In genomic region chr12:27576667-27577347, GRCh38 we compare ENCODE assay signal across 23 cellular contexts. TPM values are rescaled to one million over a fixed set of nuclear protein-coding genes. Genes with fewer than 3 reads are reported as not detected.
DNase-seq lines count a peak whose midpoint lies in the region; ATAC-seq, FAIRE-seq and TF ChIP-seq lines count a peak whose summit lies in the region.
"Had no signal": no experiment of that assay in that cellular context is flagged by ENCODE, and none has a peak within 500 bp of the region (broad histone marks: within the 10 kb centered on the region; RNA-seq: fewer than 3 reads in every experiment).

No MANE protein-coding gene starts in this region.

- peaks cover 67% of the 10 kb centered on the region for H3K4me1 ChIP-seq in ACC112 (ENCODE audit: control insufficient read depth, insufficient read depth, low read length, unreplicated experiment)
- H3K4me1 ChIP-seq in endodermal cell (ENCODE audit: control insufficient read depth, insufficient read depth, low read length): no peaks in the 10 kb centered on the region
- no peaks in the 10 kb centered on the region for H3K4me1 ChIP-seq in hepatocyte (ENCODE audit: insufficient read depth)
- H3K4me1 ChIP-seq: breast epithelium had no signal

- no peak overlapping the region for H3K9ac ChIP-seq in endodermal cell (ENCODE audit: extremely low read depth, low read length, poor library complexity, severe bottlenecking)

- peak overlapping the region; percentile 15 for H3K27ac Mint-ChIP-seq in endodermal cell
- no peak overlapping the region for H3K27ac Mint-ChIP-seq in T-helper 2 cell treated with Interferon-gamma antibody and Interleukin-4, amounts not matched to agents 5 μg/mL and 100 μg/mL, for 36 hours
- H3K27ac Mint-ChIP-seq: activated naive CD8-positive, alpha-beta T cell treated with anti-CD3 and anti-CD28 coated beads for 36 hours; stimulated activated naive CD8-positive, alpha-beta T cell treated with anti-CD3 and anti-CD28 coated beads, Interleukin-15, Interleukin-2, amounts not matched to agents 100 ng/mL and 50 ng/mL, for 24 hours; type B pancreatic cell had no signal

- H3K27ac ChIP-seq in ACC112 (ENCODE audit: low read depth, low read length) (peak overlapping the region; percentile 99), endodermal cell (ENCODE audit: low read depth, low read length) (no peak overlapping the region), hepatocyte (no peak overlapping the region)
- H3K27ac ChIP-seq: breast epithelium had no signal

- no peak overlapping the region for H3K4me3 Mint-ChIP-seq in endodermal cell
- no peak overlapping the region for H3K4me3 Mint-ChIP-seq in T-helper 2 cell treated with Interferon-gamma antibody and Interleukin-4, amounts not matched to agents 5 μg/mL and 100 μg/mL, for 36 hours
- H3K4me3 Mint-ChIP-seq: activated naive CD8-positive, alpha-beta T cell treated with anti-CD3 and anti-CD28 coated beads for 36 hours; CD14-positive monocyte; stimulated activated naive CD8-positive, alpha-beta T cell treated with anti-CD3 and anti-CD28 coated beads, Interleukin-15, Interleukin-2, amounts not matched to agents 100 ng/mL and 50 ng/mL, for 24 hours; type B pancreatic cell had no signal

- H3K4me3 ChIP-seq in ACC112 (ENCODE audit: low read depth, low read length) (no peak overlapping the region), endodermal cell (ENCODE audit: low read length) (no peak overlapping the region), hepatocyte (no peak overlapping the region)
- H3K4me3 ChIP-seq: breast epithelium, K562 had no signal

- H3K79me2 ChIP-seq in ACC112 (ENCODE audit: control insufficient read depth, insufficient read depth, low read length, unreplicated experiment) (peaks cover 60% of the 10 kb centered on the region), hepatocyte (peaks cover 32% of the 10 kb centered on the region)

- H4K20me1 ChIP-seq in hepatocyte (ENCODE audit: insufficient read depth, poor library complexity, severe bottlenecking): no peaks in the 10 kb centered on the region

- H3K36me3 ChIP-seq in ACC112 (ENCODE audit: insufficient read depth, low read length) (peaks cover 8% of the 10 kb centered on the region; the same call in 1 of the 2 replicates), endodermal cell (ENCODE audit: control insufficient read depth, insufficient read depth, low read length) (peaks cover 17% of the 10 kb centered on the region), hepatocyte (replicated peaks; ENCODE audit: insufficient read depth, low read depth) (no peaks in the 10 kb centered on the region)
- H3K36me3 ChIP-seq: breast epithelium had no signal

- H3K4me1 Mint-ChIP-seq in endodermal cell: peaks cover 45% of the 10 kb centered on the region
- peaks cover 2% of the 10 kb centered on the region for H3K4me1 Mint-ChIP-seq in T-helper 2 cell treated with Interferon-gamma antibody and Interleukin-4, amounts not matched to agents 5 μg/mL and 100 μg/mL, for 36 hours (ENCODE audit: low read depth)

- no peak overlapping the region for H2AFZ ChIP-seq in ACC112 (ENCODE audit: low read length, unreplicated experiment)
- H2AFZ ChIP-seq in hepatocyte: no peak overlapping the region

- no peaks in the 10 kb centered on the region for H3K9me3 Mint-ChIP-seq in endodermal cell
- no peaks in the 10 kb centered on the region for H3K9me3 Mint-ChIP-seq in T-helper 2 cell treated with Interferon-gamma antibody and Interleukin-4, amounts not matched to agents 5 μg/mL and 100 μg/mL, for 36 hours
- H3K9me3 Mint-ChIP-seq: activated naive CD8-positive, alpha-beta T cell treated with anti-CD3 and anti-CD28 coated beads for 36 hours; stimulated activated naive CD8-positive, alpha-beta T cell treated with anti-CD3 and anti-CD28 coated beads, Interleukin-15, Interleukin-2, amounts not matched to agents 100 ng/mL and 50 ng/mL, for 24 hours; type B pancreatic cell had no signal

- DNase-seq in GM19239 (ENCODE audit: insufficient read length, low spot score): no peak
- DNase-seq in endodermal cell: no peak
- DNase-seq in T1000 (lab: John Stamatoyannopoulos, UW): no peak
- no peak for DNase-seq in T-helper 2 cell treated with Interferon-gamma antibody and Interleukin-4, amounts not matched to agents 5 μg/mL and 100 μg/mL, for 36 hours (ENCODE audit: low spot score)
- no peak for DNase-seq in hepatocyte (ENCODE audit: low spot score)
- DNase-seq: activated CD8-positive, alpha-beta memory T cell treated with anti-CD3 and anti-CD28 coated beads for 24 hours; activated naive CD8-positive, alpha-beta T cell treated with anti-CD3 and anti-CD28 coated beads for 36 hours; DMS 273 treated with DMSO at 0.1 percent for 48 hours; foreskin melanocyte; GDM1; left cardiac atrium; NCI-H2029 treated with DMSO at 0.1 percent for 48 hours; NCI-H510A treated with DMSO at 0.1 percent for 48 hours; OCI-M1; T-helper 2 cell had no signal

- no peaks in the 10 kb centered on the region for H3K9me3 ChIP-seq in endodermal cell (ENCODE audit: control insufficient read depth, low read length)
- no peaks in the 10 kb centered on the region for H3K9me3 ChIP-seq in hepatocyte (ENCODE audit: low read depth)
- H3K9me3 ChIP-seq: breast epithelium had no signal

- TF ChIP-seq CTCF in endodermal cell (conservative IDR thresholded peaks at IDR 0.05): no peak
- no peak for TF ChIP-seq CTCF in hepatocyte (IDR thresholded peaks at IDR 0.05; ENCODE audit: poor library complexity)

- 91% methylated on average over 3 of the region's 3 CpGs; no CpG with 5 or more reads in 1 of the 2 experiments for WGBS in endodermal cell (ENCODE audit: insufficient coverage in 1 of 2, insufficient read length in 1 of 2), 2 experiments
- WGBS in hepatocyte (ENCODE audit: low lambda C conversion rate, missing lambda C conversion rate): 93% methylated on average over 3 of the region's 3 CpGs

- no peaks in the 10 kb centered on the region for H3K27me3 Mint-ChIP-seq in endodermal cell (ENCODE audit: insufficient read depth)
- no peaks in the 10 kb centered on the region for H3K27me3 Mint-ChIP-seq in T-helper 2 cell treated with Interferon-gamma antibody and Interleukin-4, amounts not matched to agents 5 μg/mL and 100 μg/mL, for 36 hours (ENCODE audit: low read depth)
- H3K27me3 Mint-ChIP-seq: activated naive CD8-positive, alpha-beta T cell treated with anti-CD3 and anti-CD28 coated beads for 36 hours; stimulated activated naive CD8-positive, alpha-beta T cell treated with anti-CD3 and anti-CD28 coated beads, Interleukin-15, Interleukin-2, amounts not matched to agents 100 ng/mL and 50 ng/mL, for 24 hours; type B pancreatic cell had no signal

- H3K27me3 ChIP-seq in ACC112 (ENCODE audit: insufficient read depth, low read length): no peaks in the 10 kb centered on the region
- H3K27me3 ChIP-seq in endodermal cell (ENCODE audit: control insufficient read depth, insufficient read depth, low read length, poor library complexity, severe bottlenecking): no peaks in the 10 kb centered on the region
- no peaks in the 10 kb centered on the region for H3K27me3 ChIP-seq in hepatocyte
- H3K27me3 ChIP-seq: breast epithelium had no signal

- peaks cover 28% of the 10 kb centered on the region for H3K36me3 Mint-ChIP-seq in endodermal cell (ENCODE audit: low read depth)
- peaks cover 3% of the 10 kb centered on the region for H3K36me3 Mint-ChIP-seq in T-helper 2 cell treated with Interferon-gamma antibody and Interleukin-4, amounts not matched to agents 5 μg/mL and 100 μg/mL, for 36 hours (ENCODE audit: low read depth)
- H3K36me3 Mint-ChIP-seq: CD14-positive monocyte had no signal

- H3K9me2 ChIP-seq in hepatocyte (replicated peaks; ENCODE audit: insufficient read depth): no peaks in the 10 kb centered on the region

- H3K4me2 ChIP-seq in hepatocyte: no peak overlapping the region

- ATAC-seq in HG02973 (IDR thresholded peaks at IDR 0.05; ENCODE audit: unreplicated experiment) (peak; percentile 71), GM19397 (IDR thresholded peaks at IDR 0.05; ENCODE audit: unreplicated experiment) (no peak)
- ATAC-seq: K562, left cardiac atrium had no signal

- FAIRE-seq in GM19239 (lab: Jason Lieb, UNC): peak; percentile 65
- FAIRE-seq: K562 had no signal

RNA-seq across cellular contexts. Expression of gene PPFIBP1, which starts 52.8 kb away (rescaled TPM):
- total RNA-seq in endodermal cell (100 to 1,000 TPM in 1 of 2 donors, 10 to 100 TPM in 1; 98.5 to 213 TPM), hepatocyte (38.6 and 42.4 TPM in 2 replicates)
- 28.0 TPM for polyA plus RNA-seq in endodermal cell (2013, experiment 1 of 2)
- polyA plus RNA-seq in endodermal cell (2013, experiment 2 of 2): 25.9 TPM
- polyA plus RNA-seq in hepatocyte: 23.9 and 26.1 TPM in 2 replicates
